In genomic region chrX:13732246-13733067, GRCh38 we compare ENCODE assay signal across 13 cellular contexts. TPM values are rescaled to one million over a fixed set of nuclear protein-coding genes. Genes with fewer than 3 reads are reported as not detected.
DNase-seq lines count a peak whose midpoint lies in the region; TF ChIP-seq lines count a peak whose summit lies in the region.
"Had no signal": no experiment of that assay in that cellular context is flagged by ENCODE, and none has a peak within 500 bp of the region (broad histone marks: within the 10 kb centered on the region; RNA-seq: fewer than 3 reads in every experiment).

No MANE protein-coding gene starts in this region.

- H3K36me3 Mint-ChIP-seq in Calu3 (ENCODE audit: insufficient read depth, unreplicated experiment) (peaks cover 29% of the 10 kb centered on the region), nephron (ENCODE audit: low read depth) (peaks cover 37% of the 10 kb centered on the region)

- H2AFZ ChIP-seq in KMS-11 (ENCODE audit: low read depth) (no peak overlapping the region), mammary epithelial cell (ENCODE audit: low read depth, low read length) (no peak overlapping the region)

- peaks cover 47% of the 10 kb centered on the region; the same call in 1 of the 2 replicates for H3K79me2 ChIP-seq in KMS-11 (ENCODE audit: insufficient read depth, low read depth)
- peaks cover 72% of the 10 kb centered on the region for H3K79me2 ChIP-seq in mammary epithelial cell (ENCODE audit: insufficient read depth, low read length)

- no peak for TF ChIP-seq CTCF in Calu3 (IDR thresholded peaks at IDR 0.05; ENCODE audit: unreplicated experiment)
- no peak for TF ChIP-seq CTCF in KMS-11 (conservative IDR thresholded peaks at IDR 0.05; ENCODE audit: low read depth, low read length)
- TF ChIP-seq CTCF in mammary epithelial cell (conservative IDR thresholded peaks at IDR 0.05 in 1 of 2, IDR thresholded peaks at IDR 0.05 in 1 of 2; ENCODE audit: extremely low read depth in 1 of 2, insufficient read depth in 1 of 2, low read depth in 1 of 2, low read length in 2 of 2) = no peak
- no peak for TF ChIP-seq CTCF in nephron (IDR thresholded peaks at IDR 0.05; ENCODE audit: unreplicated experiment in 3 of 3)

- H3K9me3 Mint-ChIP-seq in Calu3 (ENCODE audit: low read depth, unreplicated experiment) = no peaks in the 10 kb centered on the region
- peaks cover 22% of the 10 kb centered on the region for H3K9me3 Mint-ChIP-seq in nephron

- intact Hi-C loops in Calu3 (cut with micrococcal nuclease; ENCODE audit: unreplicated experiment) (loop anchor here (5.0 kb wide), 1 partner anchor 40 kb away; no protein-coding TSS in a partner anchor), mammary epithelial cell (cut with micrococcal nuclease) (no loop called here)

- no peaks in the 10 kb centered on the region for H3K36me3 ChIP-seq in KMS-11 (ENCODE audit: insufficient read depth)
- H3K36me3 ChIP-seq in mammary epithelial cell (ENCODE audit: insufficient read depth, low read length) = peaks cover 2% of the 10 kb centered on the region

- BruUV-seq in Calu3 (replicated peaks; lab: Mats Ljungman, UMichigan) = no TSS peak
- no TSS peak for BruUV-seq in mammary epithelial cell (replicated peaks; lab: Mats Ljungman, UMichigan)

- DNase-seq in Calu3 (no peak), mammary epithelial cell (no peak), NCI-H2227 treated with DMSO at 0.1 percent for 48 hours (lab: John Stamatoyannopoulos, UW) (no peak), HuH-7.5 (ENCODE audit: low spot score) (no peak), superior temporal gyrus (ENCODE audit: extremely low spot score) (no peak), SW 1271 (lab: John Stamatoyannopoulos, UW) (no peak)
- DNase-seq: mesendoderm; NCI-H510A; stimulated activated CD4-positive, alpha-beta T cell treated with anti-CD3 and anti-CD28 coated beads, Interleukin-15, amount 100 ng/mL, for 24 hours; substantia nigra; T-helper 9 cell had no signal

- CTCF ChIA-PET in Calu3 (lab: Charles Lee) (interaction anchor here (0.6 to 1.1 kb wide), 2 partner anchors 10 to 650 kb away, joined by 3 to 5 read pairs; no protein-coding TSS in a partner anchor), mammary epithelial cell (lab: Charles Lee; ENCODE audit: low non-redundant PET) (no interaction called here)

- H3K4me2 ChIP-seq in KMS-11 (peak overlapping the region; percentile 78; the same call in 1 of the 2 replicates), mammary epithelial cell (ENCODE audit: insufficient read depth, low read depth, low read length) (peak overlapping the region; percentile 77)

- peaks cover 38% of the 10 kb centered on the region for H3K4me1 ChIP-seq in KMS-11 (ENCODE audit: low read depth, poor library complexity, severe bottlenecking)
- peaks cover 13% of the 10 kb centered on the region for H3K4me1 ChIP-seq in mammary epithelial cell (ENCODE audit: insufficient read depth, low read length)

- H3K4me3 ChIP-seq in KMS-11 (IDR thresholded peaks at IDR 0.05; ENCODE audit: insufficient read depth, low read depth, low read length) (no peak overlapping the region), mammary epithelial cell (replicated peaks in 1 of 3; ENCODE audit: insufficient read depth in 1 of 3, low read depth in 2 of 3, low read length in 3 of 3) (no peak overlapping the region)

- peak overlapping the region; percentile 72 for H3K27ac Mint-ChIP-seq in Calu3 (ENCODE audit: unreplicated experiment)
- peak overlapping the region in 2 of 3 experiments; percentile 0 to 2 for H3K27ac Mint-ChIP-seq in nephron

- H3K4me1 Mint-ChIP-seq in Calu3 (ENCODE audit: low read depth, unreplicated experiment) = peaks cover 26% of the 10 kb centered on the region
- H3K4me1 Mint-ChIP-seq in nephron = peaks cover 29% of the 10 kb centered on the region

- dilution Hi-C loops in mammary epithelial cell (cut with HindIII; ENCODE audit: low sequenced_read_pairs) = no loop called here

- 64% methylated on average over 7 of the region's 7 CpGs for WGBS in mammary epithelial cell (ENCODE audit: low coverage, missing lambda C conversion rate)

- H3K4me3 Mint-ChIP-seq in Calu3 (ENCODE audit: low read depth, unreplicated experiment) = peak overlapping the region; percentile 49
- H3K4me3 Mint-ChIP-seq in nephron = peak overlapping the region; percentile 98 to 100 (median 100)

- H3K27me3 ChIP-seq in KMS-11 (ENCODE audit: insufficient read depth, low read depth) = no peaks in the 10 kb centered on the region
- no peaks in the 10 kb centered on the region for H3K27me3 ChIP-seq in mammary epithelial cell (ENCODE audit: insufficient read depth, low read length)

- H3K27me3 Mint-ChIP-seq in Calu3 (ENCODE audit: unreplicated experiment) = no peaks in the 10 kb centered on the region
- H3K27me3 Mint-ChIP-seq in nephron (ENCODE audit: low read depth) = no peaks in the 10 kb centered on the region

- H4K20me1 ChIP-seq in KMS-11 (ENCODE audit: insufficient read depth) (no peaks in the 10 kb centered on the region), mammary epithelial cell (ENCODE audit: insufficient read depth, low read length) (no peaks in the 10 kb centered on the region)

- H3K27ac ChIP-seq in KMS-11 (no peak overlapping the region), mammary epithelial cell (ENCODE audit: insufficient read depth, low read depth, low read length) (no peak overlapping the region)

- in situ Hi-C loops in mammary epithelial cell (cut with MboI; ENCODE audit: low sequenced_read_pairs in 2 of 2) = no loop called here

- no peaks in the 10 kb centered on the region for H3K9me3 ChIP-seq in mammary epithelial cell (replicated peaks; ENCODE audit: insufficient read depth, low read length)

- H3K9ac ChIP-seq in KMS-11 (no peak overlapping the region), mammary epithelial cell (ENCODE audit: insufficient read depth, low read length) (no peak overlapping the region)

RNA-seq across cellular contexts. Expression of gene TRAPPC2, which starts 2.0 kb away (rescaled TPM):
- total RNA-seq in Calu3 (2022) (20.8 and 25.1 TPM in 2 replicates), mammary epithelial cell (10 to 100 TPM; 25.3 to 31.2 TPM)
- 13.9 TPM for polyA plus RNA-seq in mammary epithelial cell
- 20.3 TPM for polyA minus RNA-seq in mammary epithelial cell

RNA-seq across cellular contexts. Expression of gene OFD1, which starts 2.1 kb away (rescaled TPM):
- 46.4 and 57.0 TPM in 2 replicates for total RNA-seq in Calu3 (2022)
- total RNA-seq in mammary epithelial cell = 10 to 100 TPM; 39.3 to 42.0 TPM
- 12.5 TPM for polyA plus RNA-seq in mammary epithelial cell
- polyA minus RNA-seq in mammary epithelial cell = 3.2 TPM

RNA-seq across cellular contexts. Expression of gene RAB9A, which starts 43.5 kb away (rescaled TPM):
- total RNA-seq in Calu3 (2022) = 41.4 and 42.4 TPM in 2 replicates
- total RNA-seq in mammary epithelial cell = 10 to 100 TPM; 37.2 to 42.2 TPM
- polyA plus RNA-seq in mammary epithelial cell = 31.8 TPM
- 9.4 TPM for polyA minus RNA-seq in mammary epithelial cell
